12 cellular contexts compared by ENCODE assay signal in the genomic region with DNA sequence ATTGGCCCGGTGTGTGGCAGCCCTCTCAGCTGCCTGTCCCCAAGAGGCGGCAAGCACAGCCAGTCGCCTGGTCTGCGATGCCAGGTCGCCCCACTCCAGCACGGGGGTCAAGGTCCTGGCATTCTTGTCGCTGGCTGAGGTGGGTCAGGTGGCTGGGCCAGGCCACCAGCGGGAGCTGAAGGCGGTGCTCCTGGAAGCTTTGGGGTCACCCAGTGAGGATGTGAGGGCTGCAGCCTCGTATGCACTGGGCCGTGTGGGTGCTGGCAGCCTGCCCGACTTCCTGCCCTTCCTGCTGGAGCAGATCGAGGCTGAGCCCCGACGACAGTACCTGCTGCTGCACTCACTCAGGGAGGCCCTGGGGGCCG. TPM values are rescaled to one million over a fixed set of nuclear protein-coding genes. Genes with fewer than 3 reads are reported as not detected.
"Had no signal": no experiment of that assay in that cellular context is flagged by ENCODE, and none has a peak within 500 bp of the region (broad histone marks: within the 10 kb centered on the region; RNA-seq: fewer than 3 reads in every experiment).

No MANE protein-coding gene starts in this region.

- H3K9me3 ChIP-seq: lower lobe of right lung, pancreas, transverse colon, vagina had no signal

- H3K27me3 ChIP-seq: pancreas, transverse colon, vagina had no signal

- FAIRE-seq: pancreas had no signal

- H3K4me3 ChIP-seq: lower lobe of right lung, pancreas, transverse colon, vagina had no signal

- H3K4me1 ChIP-seq: lower lobe of right lung, pancreas, transverse colon, vagina had no signal

- H3K36me3 ChIP-seq: pancreas, transverse colon had no signal

- H3K27ac ChIP-seq: lower lobe of right lung, pancreas, transverse colon, vagina had no signal

- DNase-seq: activated CD4-positive, CD25-positive, alpha-beta regulatory T cell treated with anti-CD3 and anti-CD28 coated beads, Interleukin-2, amount 50 U/mL, for 72 hours; activated naive CD4-positive, alpha-beta T cell treated with anti-CD3 and anti-CD28 coated beads for 36 hours; lower lobe of right lung; pancreas; stimulated activated CD4-positive, alpha-beta T cell treated with anti-CD3 and anti-CD28 coated beads, Interleukin-15, amount 100 ng/mL, for 24 hours; stimulated activated CD4-positive, alpha-beta T cell treated with anti-CD3 and anti-CD28 coated beads, Interleukin-4, amount 100 ng/mL, for 4 hours; stimulated activated CD8-positive, alpha-beta memory T cell treated with anti-CD3 and anti-CD28 coated beads, Interleukin-4, amount 100 ng/mL, for 48 hours; stimulated activated naive CD4-positive, alpha-beta T cell treated with Interleukin-2 at 50 U/mL for 16 hours; transverse colon had no signal

- ATAC-seq: esophagus mucosa, lower lobe of right lung, pancreas had no signal

RNA-seq across cellular contexts. Expression of gene TMEM40, which starts 58.3 kb away (rescaled TPM):
- total RNA-seq: activated naive CD4-positive, alpha-beta T cell treated with anti-CD3 and anti-CD28 coated beads for 36 hours; activated T-helper 2 cell treated with anti-CD3 and anti-CD28 coated beads, Interferon-gamma antibody, Interleukin-2, Interleukin-4, amounts not matched to agents 10 μg/mL and 5 μg/mL and 100 μg/mL, durations not matched to agents 14 hours and 24 hours and 36 hours; pancreas; transverse colon had no signal
